In genomic region chr19:54133312-54133956, GRCh38 we compare ENCODE assay signal across 1 cellular context.
TF ChIP-seq lines count a peak whose summit lies in the region.

No MANE protein-coding gene starts in this region.

TF ChIP-seq in HepG2, 621 proteins besides CTCF, POLR2A, EP300 and RAD21 (continued from another document and continues in another):
- no peak for TF ChIP-seq AHDC1 (CRISPR knock-in tag; IDR thresholded peaks at IDR 0.05; ENCODE audit: borderline replicate concordance)
- no peak for TF ChIP-seq ZNF776 (CRISPR knock-in tag; IDR thresholded peaks at IDR 0.05)
- TF ChIP-seq SOX5 (CRISPR knock-in tag; IDR thresholded peaks at IDR 0.05; ENCODE audit: borderline replicate concordance) = no peak
- TF ChIP-seq ELK4 (CRISPR knock-in tag; IDR thresholded peaks at IDR 0.05; ENCODE audit: borderline replicate concordance) = no peak
- TF ChIP-seq POLR2AphosphoS5 (IDR thresholded peaks at IDR 0.05; ENCODE audit: low read depth, low read length) = no peak
- TF ChIP-seq MYNN (CRISPR knock-in tag; IDR thresholded peaks at IDR 0.05; ENCODE audit: low read depth) = no peak
- no peak for TF ChIP-seq TFDP1 (CRISPR knock-in tag; IDR thresholded peaks at IDR 0.05; ENCODE audit: borderline replicate concordance)
- TF ChIP-seq ZNF629 (CRISPR knock-in tag; conservative IDR thresholded peaks at IDR 0.05) = no peak
- TF ChIP-seq SOX6 (IDR thresholded peaks at IDR 0.05) = no peak
- no peak for TF ChIP-seq SOX6 (CRISPR knock-in tag; IDR thresholded peaks at IDR 0.05)
- TF ChIP-seq ZNF335 (CRISPR knock-in tag; IDR thresholded peaks at IDR 0.05) = no peak
- TF ChIP-seq MZF1 (CRISPR knock-in tag; IDR thresholded peaks at IDR 0.05; ENCODE audit: borderline replicate concordance) = no peak
- TF ChIP-seq ZNF761 (CRISPR knock-in tag; conservative IDR thresholded peaks at IDR 0.05) = no peak
- TF ChIP-seq GTF2F1 (IDR thresholded peaks at IDR 0.05; ENCODE audit: low read length) = peak; percentile 73; the same call in 1 of the 2 replicates
- TF ChIP-seq MEIS1 (CRISPR knock-in tag; IDR thresholded peaks at IDR 0.05; ENCODE audit: borderline replicate concordance) = no peak
- TF ChIP-seq HOXA9 (CRISPR knock-in tag; IDR thresholded peaks at IDR 0.05; ENCODE audit: borderline replicate concordance) = no peak
- TF ChIP-seq FUBP1 (CRISPR knock-in tag; IDR thresholded peaks at IDR 0.05; ENCODE audit: borderline replicate concordance) = no peak
- no peak for TF ChIP-seq ZBTB2 (CRISPR knock-in tag; IDR thresholded peaks at IDR 0.05; ENCODE audit: low read depth)
- TF ChIP-seq ZIK1 (CRISPR knock-in tag; IDR thresholded peaks at IDR 0.05; ENCODE audit: borderline replicate concordance, low read depth) = no peak
- no peak for TF ChIP-seq CHD2 (IDR thresholded peaks at IDR 0.05; ENCODE audit: low read depth, low read length)
- TF ChIP-seq TBP (CRISPR knock-in tag; IDR thresholded peaks at IDR 0.05) = no peak
- TF ChIP-seq MATR3 (CRISPR knock-in tag; IDR thresholded peaks at IDR 0.05) = no peak
- peak; percentile 99 for TF ChIP-seq PTBP1 (IDR thresholded peaks at IDR 0.05; ENCODE audit: low read depth, low read length, poor library complexity, severe bottlenecking)
- TF ChIP-seq ZNF770 (CRISPR knock-in tag; IDR thresholded peaks at IDR 0.05) = no peak
- no peak for TF ChIP-seq BORCS8-MEF2B (CRISPR knock-in tag; IDR thresholded peaks at IDR 0.05)
- TF ChIP-seq FOXA3 (CRISPR knock-in tag; IDR thresholded peaks at IDR 0.05) = no peak
- TF ChIP-seq CCAR2 (optimal IDR thresholded peaks at IDR 0.05; ENCODE audit: low read depth, low read length) = peak; percentile 87
- no peak for TF ChIP-seq PITX1 (CRISPR knock-in tag; IDR thresholded peaks at IDR 0.05)
- TF ChIP-seq HDAC6 (IDR thresholded peaks at IDR 0.05; ENCODE audit: low read depth, low read length) = no peak
- TF ChIP-seq ZNF576 (CRISPR knock-in tag; IDR thresholded peaks at IDR 0.05) = no peak
- peak; percentile 99 for TF ChIP-seq PCBP1 (IDR thresholded peaks at IDR 0.05; ENCODE audit: borderline replicate concordance, low read depth, low read length)
- no peak for TF ChIP-seq ZUFSP (CRISPR knock-in tag; IDR thresholded peaks at IDR 0.05; ENCODE audit: borderline replicate concordance)
- no peak for TF ChIP-seq NR2F6 (IDR thresholded peaks at IDR 0.05)
- TF ChIP-seq NR2F6 (CRISPR knock-in tag; IDR thresholded peaks at IDR 0.05) = no peak
- no peak for TF ChIP-seq ZNF292 (CRISPR knock-in tag; IDR thresholded peaks at IDR 0.05; ENCODE audit: borderline replicate concordance, low read depth)
- TF ChIP-seq NPAS2 (CRISPR knock-in tag; IDR thresholded peaks at IDR 0.05; ENCODE audit: borderline replicate concordance) = no peak
- TF ChIP-seq POLR2G (IDR thresholded peaks at IDR 0.05; ENCODE audit: low read depth, low read length) = peak; percentile 67
- TF ChIP-seq KLF12 (CRISPR knock-in tag; IDR thresholded peaks at IDR 0.05; ENCODE audit: borderline replicate concordance) = no peak
- no peak for TF ChIP-seq ZMYM2 (CRISPR knock-in tag; IDR thresholded peaks at IDR 0.05)
- no peak for TF ChIP-seq ATF6 (CRISPR knock-in tag; conservative IDR thresholded peaks at IDR 0.05)
- peak; percentile 74; the same call in 1 of the 2 replicates for TF ChIP-seq CHD4 (IDR thresholded peaks at IDR 0.05; ENCODE audit: borderline replicate concordance, low read length)
- no peak for TF ChIP-seq IKZF5 (CRISPR knock-in tag; IDR thresholded peaks at IDR 0.05)
- TF ChIP-seq KMT2A (CRISPR knock-in tag; IDR thresholded peaks at IDR 0.05) = no peak
- no peak for TF ChIP-seq AHR (CRISPR knock-in tag; IDR thresholded peaks at IDR 0.05)
- TF ChIP-seq BRF2 (CRISPR knock-in tag; IDR thresholded peaks at IDR 0.05) = no peak
- no peak for TF ChIP-seq TOE1 (CRISPR knock-in tag; IDR thresholded peaks at IDR 0.05)
- no peak for TF ChIP-seq KLF16 (CRISPR knock-in tag; IDR thresholded peaks at IDR 0.05)
